20 cellular contexts compared by ENCODE assay signal in the genomic region with DNA sequence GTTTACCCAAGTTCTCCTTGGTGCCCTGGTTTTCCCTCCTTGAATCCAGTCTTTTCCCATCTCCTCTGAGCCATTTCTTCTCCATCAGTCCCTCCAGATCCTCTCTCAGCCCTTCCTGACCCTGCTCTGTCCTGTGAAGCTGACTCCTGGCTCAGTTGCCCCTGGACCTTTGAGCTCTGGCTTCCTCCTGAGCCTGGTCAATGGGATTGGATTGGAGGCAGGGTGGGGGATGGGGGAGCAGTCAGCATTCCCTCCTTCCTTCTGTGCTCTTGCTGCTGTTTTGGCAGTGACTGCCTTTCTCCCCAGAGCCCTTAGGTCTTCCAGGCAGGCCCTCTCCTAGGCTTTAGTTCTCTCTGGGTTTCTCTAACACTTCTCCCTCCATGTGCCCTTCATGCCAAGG. TPM values are rescaled to one million over a fixed set of nuclear protein-coding genes. Genes with fewer than 3 reads are reported as not detected.
A peak's percentile ranks its signal among the peaks of the same experiment; 100 is the strongest.
DNase-seq lines count a peak whose midpoint lies in the region; ATAC-seq and TF ChIP-seq lines count a peak whose summit lies in the region.
"Had no signal": no experiment of that assay in that cellular context is flagged by ENCODE, and none has a peak within 500 bp of the region (broad histone marks: within the 10 kb centered on the region; RNA-seq: fewer than 3 reads in every experiment).

No MANE protein-coding gene starts in this region.

- no peaks in the 10 kb centered on the region for H3K9me3 Mint-ChIP-seq in brain

- no peak for TF ChIP-seq CTCF in heart left ventricle (IDR thresholded peaks at IDR 0.05)
- TF ChIP-seq CTCF in brain (conservative IDR thresholded peaks at IDR 0.05), result no peak
- TF ChIP-seq CTCF in stomach (IDR thresholded peaks at IDR 0.05), result no peak
- no peak for TF ChIP-seq CTCF in psoas muscle (IDR thresholded peaks at IDR 0.05)

- no peaks in the 10 kb centered on the region for H3K79me1 ChIP-seq in mesenchymal stem cell (replicated peaks; ENCODE audit: low read length, poor library complexity, severe bottlenecking)

- TF ChIP-seq POLR2A in heart left ventricle (IDR thresholded peaks at IDR 0.05) (no peak), stomach (IDR thresholded peaks at IDR 0.05) (no peak)

- H3K4ac ChIP-seq in mesenchymal stem cell (ENCODE audit: low read depth in 1 of 2, low read length in 2 of 2), result no peak overlapping the region

- H2AFZ ChIP-seq in mesenchymal stem cell (ENCODE audit: low read depth, low read length), result no peak overlapping the region

- peaks cover 24% of the 10 kb centered on the region for H3K4me1 Mint-ChIP-seq in brain

- H3K4me3 Mint-ChIP-seq in brain, result no peak overlapping the region

- H3K9ac ChIP-seq in mesenchymal stem cell (ENCODE audit: low read length), result no peak overlapping the region

- H3K27ac ChIP-seq in heart left ventricle, result no peak overlapping the region
- H3K27ac ChIP-seq in mesenchymal stem cell (ENCODE audit: low read length, poor library complexity, severe bottlenecking), result no peak overlapping the region
- H3K27ac ChIP-seq in stomach, result peak overlapping the region in 3 of 5 donors; percentile 13 to 31 (median 18)
- no peak overlapping the region for H3K27ac ChIP-seq in psoas muscle

- peak overlapping the region; percentile 65 for H2BK120ac ChIP-seq in mesenchymal stem cell (ENCODE audit: low read depth, low read length)

- H3K9me3 ChIP-seq in heart left ventricle (no peaks in the 10 kb centered on the region), mesenchymal stem cell (ENCODE audit: control insufficient read depth, low read length) (no peaks in the 10 kb centered on the region), stomach (no peaks in the 10 kb centered on the region), psoas muscle (no peaks in the 10 kb centered on the region)
- H3K9me3 ChIP-seq: pancreas, spleen, upper lobe of left lung had no signal

- TF ChIP-seq EP300 in stomach (IDR thresholded peaks at IDR 0.05), result no peak

- H2BK15ac ChIP-seq in mesenchymal stem cell (ENCODE audit: low read depth, poor library complexity, severe bottlenecking), result peak overlapping the region; percentile 80

- H2BK5ac ChIP-seq in mesenchymal stem cell (ENCODE audit: low read depth, low read length, poor library complexity, severe bottlenecking), result no peak overlapping the region

- H3K27me3 ChIP-seq in heart left ventricle (peaks cover 0 to 3% (median 0%) of the 10 kb centered on the region in 9 donors), mesenchymal stem cell (ENCODE audit: control insufficient read depth in 1 of 2, insufficient read depth in 1 of 2, low read length in 2 of 2) (no peaks in the 10 kb centered on the region), stomach (no peaks in the 10 kb centered on the region), psoas muscle (ENCODE audit: insufficient read depth in 3 of 3, low read length in 2 of 3) (no peaks in the 10 kb centered on the region)
- H3K27me3 ChIP-seq: pancreas, spleen, upper lobe of left lung had no signal

- H3K14ac ChIP-seq in mesenchymal stem cell (ENCODE audit: low read length in 2 of 2), result peak overlapping the region in 1 of 2 experiments; percentile 72

- H2BK12ac ChIP-seq in mesenchymal stem cell (ENCODE audit: low read length in 2 of 2), result peak overlapping the region; percentile 66 to 97

- H3K27me3 Mint-ChIP-seq in brain, result peaks cover 9% of the 10 kb centered on the region

- H2AK5ac ChIP-seq in mesenchymal stem cell (ENCODE audit: low read length, severe bottlenecking), result peak overlapping the region; percentile 71

- H3K4me3 ChIP-seq in heart left ventricle (no peak overlapping the region), mesenchymal stem cell (ENCODE audit: insufficient read depth in 1 of 2, low read depth in 1 of 2, low read length in 2 of 2) (no peak overlapping the region), stomach (no peak overlapping the region), psoas muscle (no peak overlapping the region)
- H3K4me3 ChIP-seq: pancreas, spleen had no signal

- H3K23ac ChIP-seq in mesenchymal stem cell (ENCODE audit: low read length in 2 of 2), result no peak overlapping the region

- peak overlapping the region in 3 of 5 experiments; percentile 23 to 30 (median 29) for H3K27ac Mint-ChIP-seq in brain

- no peaks in the 10 kb centered on the region for H3K36me3 Mint-ChIP-seq in brain

- peaks cover 0 to 35% (median 0%) of the 10 kb centered on the region in 12 donors for H3K4me1 ChIP-seq in heart left ventricle
- peaks cover 15% of the 10 kb centered on the region for H3K4me1 ChIP-seq in mesenchymal stem cell (ENCODE audit: control insufficient read depth, insufficient read depth, low read depth, low read length)
- peaks cover 20 to 46% (median 33%) of the 10 kb centered on the region in 4 donors for H3K4me1 ChIP-seq in stomach
- H3K4me1 ChIP-seq in psoas muscle, result peaks cover 19% of the 10 kb centered on the region

- H3K18ac ChIP-seq in mesenchymal stem cell (ENCODE audit: low read depth in 1 of 2, low read length in 2 of 2), result peak overlapping the region; percentile 62 to 82

- H3K36me3 ChIP-seq in heart left ventricle, result no peaks in the 10 kb centered on the region
- no peaks in the 10 kb centered on the region for H3K36me3 ChIP-seq in mesenchymal stem cell (ENCODE audit: control insufficient read depth in 1 of 2, insufficient read depth in 2 of 2, low read depth in 1 of 2, low read length in 2 of 2)
- H3K36me3 ChIP-seq in stomach, result no peaks in the 10 kb centered on the region
- H3K36me3 ChIP-seq in psoas muscle (ENCODE audit: insufficient read depth in 1 of 2, low read depth in 1 of 2), result no peaks in the 10 kb centered on the region
- H3K36me3 ChIP-seq: pancreas, spleen, upper lobe of left lung had no signal

- ATAC-seq in heart left ventricle (peak in 1 of 4 donors; percentile 36), psoas muscle (no peak)
- ATAC-seq: pancreas had no signal

- H4K8ac ChIP-seq in mesenchymal stem cell (ENCODE audit: low read length), result peak overlapping the region; percentile 80

- no peak overlapping the region for H3K4me2 ChIP-seq in mesenchymal stem cell (ENCODE audit: low read length, poor library complexity, severe bottlenecking)

- DNase-seq in heart left ventricle, result peak in 3 of 5 donors; percentile 19 to 33 (median 26)
- no peak for DNase-seq in cardiac septum (ENCODE audit: low spot score)
- DNase-seq in mesenchymal stem cell, result no peak
- DNase-seq in stomach, result no peak
- no peak for DNase-seq in cerebellar cortex (ENCODE audit: low spot score)
- no peak for DNase-seq in NAMALWA (ENCODE audit: low spot score)
- DNase-seq in psoas muscle, result no peak
- DNase-seq: ACHN; activated CD4-positive, CD25-positive, alpha-beta regulatory T cell treated with anti-CD3 and anti-CD28 coated beads, Interleukin-2, amount 50 U/mL, for 72 hours; activated CD8-positive, alpha-beta memory T cell treated with anti-CD3 and anti-CD28 coated beads, Interleukin-2, amount 50 U/mL, for 4 hours; activated gamma-delta T cell; NCI-H2081; NCI-H510A; pancreas; SHP77 treated with DMSO at 0.1 percent for 48 hours; spleen; stimulated activated naive CD4-positive, alpha-beta T cell; T-helper 2 cell; upper lobe of left lung had no signal

- intact Hi-C loops in heart left ventricle (cut with DNase I) (no loop called here), cardiac septum (cut with DNase I) (no loop called here), stomach (cut with DNase I; ENCODE audit: low total_unique reads) (no loop called here), psoas muscle (cut with DNase I) (no loop called here)

- H4K91ac ChIP-seq in mesenchymal stem cell (ENCODE audit: low read length), result peak overlapping the region; percentile 97

RNA-seq across cellular contexts. Expression of gene TNFSF15, which starts 2.4 kb away (rescaled TPM):
- total RNA-seq in heart left ventricle (1 to 10 TPM in 1 of 9 donors, under 1 TPM in 4, not detected in 4; 0.06 to 1.4 (median 0.26) TPM), cardiac septum (0.03 TPM), stomach (10 to 100 TPM in 1 of 5 donors, 1 to 10 TPM in 4; 1.4 to 12.3 (median 5.9) TPM), psoas muscle (under 1 TPM in 2 of 4 donors, not detected in 2; 0.07 to 0.13 TPM)
- polyA plus RNA-seq in heart left ventricle (under 1 TPM in 1 of 2 donors, not detected in 1; 0.03 TPM), brain (ENCODE audit: insufficient read depth, low read depth, low replicate concordance) (0.08 TPM), stomach (1 to 10 TPM in 2 of 3 donors, under 1 TPM in 1; 0.31 to 1.1 (median 1.1) TPM), psoas muscle (under 1 TPM; 0.03 to 0.04 (median 0.03) TPM)
- polyA plus RNA-seq in mesenchymal stem cell (2013, experiment 1 of 2), result 7.4 TPM
- 7.3 TPM for polyA plus RNA-seq in mesenchymal stem cell (2013, experiment 2 of 2)

Comparison
In these comparisons a context has a peak if more than half of its experiments do, and no peak if none do; other contexts are left out.
1. DNase-seq: peak in heart left ventricle (3 of 5); none in cardiac septum (single experiment), mesenchymal stem cell (single experiment), stomach (single experiment), cerebellar cortex (single experiment), NAMALWA (single experiment) and psoas muscle (0 of 2).
2. H3K27ac ChIP-seq: peak in stomach (3 of 5); none in heart left ventricle (0 of 12), mesenchymal stem cell (single experiment) and psoas muscle (single experiment).